In the genomic region with DNA sequence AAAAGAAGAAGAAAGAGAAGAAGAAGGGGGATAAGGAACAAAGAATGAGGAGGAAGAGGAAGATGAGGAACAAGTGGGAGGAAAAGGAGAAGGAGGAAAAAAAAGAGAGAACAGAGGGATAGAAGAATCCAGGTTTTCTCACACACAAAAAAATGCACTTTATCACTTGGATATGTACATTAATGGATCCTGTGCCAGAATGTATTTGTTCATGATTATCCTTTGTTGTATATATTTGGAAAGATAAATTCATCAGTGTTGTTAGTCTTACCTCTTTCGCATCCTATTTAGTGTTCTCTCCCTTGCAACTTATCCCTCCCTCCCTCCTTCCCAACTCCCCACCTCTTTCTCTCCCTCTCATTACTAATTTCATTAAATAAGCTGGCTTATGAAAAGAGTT, we compare ENCODE assay signal across 31 cellular contexts.
"Had no signal": no experiment of that assay in that cellular context is flagged by ENCODE, and none has a peak within 500 bp of the region (broad histone marks: within the 10 kb centered on the region; RNA-seq: fewer than 3 reads in every experiment).

No MANE protein-coding gene starts in this region.

- H3K4me1 Mint-ChIP-seq: naive B cell; naive thymus-derived CD8-positive, alpha-beta T cell; nephron progenitor cell; neural crest cell; stimulated activated memory B cell treated with anti-CD40 and anti-IgM and Interleukin-4, amounts not matched to agents 10 μg/mL and 1 μg/mL and 100 μg/mL, for 72 hours; stimulated activated naive CD8-positive, alpha-beta T cell treated with anti-CD3 and anti-CD28 coated beads, Interleukin-15, amount 100 ng/mL, for 72 hours had no signal

- H3K36me3 Mint-ChIP-seq: naive B cell; naive thymus-derived CD8-positive, alpha-beta T cell; natural killer cell treated with Interleukin-12 subunit alpha and Interleukin-12 subunit beta and Interleukin-15 and Interleukin-18, amount 100 ng/mL, for 72 hours; stimulated activated memory B cell treated with anti-CD40 and anti-IgM and Interleukin-4, amounts not matched to agents 10 μg/mL and 1 μg/mL and 100 μg/mL, for 72 hours had no signal

- H3K4me2 ChIP-seq: smooth muscle cell had no signal

- FAIRE-seq: pancreas, urothelium cell line had no signal

- H3K9me3 Mint-ChIP-seq: natural killer cell treated with Interleukin-12 subunit alpha and Interleukin-12 subunit beta and Interleukin-15 and Interleukin-18, amount 100 ng/mL, for 72 hours; nephron progenitor cell; neural crest cell; stimulated activated memory B cell treated with anti-CD40 and anti-IgM and Interleukin-4, amounts not matched to agents 10 μg/mL and 1 μg/mL and 100 μg/mL, for 72 hours; stimulated activated naive CD8-positive, alpha-beta T cell treated with anti-CD3 and anti-CD28 coated beads, Interleukin-15, amount 100 ng/mL, for 72 hours had no signal

- H3K27ac Mint-ChIP-seq: naive B cell; naive thymus-derived CD8-positive, alpha-beta T cell; natural killer cell treated with Interleukin-12 subunit alpha and Interleukin-12 subunit beta and Interleukin-15 and Interleukin-18, amount 100 ng/mL, for 72 hours; nephron progenitor cell; stimulated activated memory B cell treated with anti-CD40 and anti-IgM and Interleukin-4, amounts not matched to agents 10 μg/mL and 1 μg/mL and 100 μg/mL, for 72 hours; stimulated activated naive CD8-positive, alpha-beta T cell treated with anti-CD3 and anti-CD28 coated beads, Interleukin-15, amount 100 ng/mL, for 72 hours had no signal

- H3K27me3 Mint-ChIP-seq: naive thymus-derived CD8-positive, alpha-beta T cell; natural killer cell treated with Interleukin-12 subunit alpha and Interleukin-12 subunit beta and Interleukin-15 and Interleukin-18, amount 100 ng/mL, for 72 hours; stimulated activated memory B cell treated with anti-CD40 and anti-IgM and Interleukin-4, amounts not matched to agents 10 μg/mL and 1 μg/mL and 100 μg/mL, for 72 hours; stimulated activated naive CD8-positive, alpha-beta T cell treated with anti-CD3 and anti-CD28 coated beads, Interleukin-15, amount 100 ng/mL, for 72 hours had no signal

- H3K9me3 ChIP-seq: neutrophil, pancreas, psoas muscle, spleen, testis, tibial artery, transverse colon, vagina had no signal

- H3K27ac ChIP-seq: neutrophil, pancreas, psoas muscle, skin epidermis, spleen, suprapubic skin, testis, tibial artery, transverse colon, upper lobe of left lung, vagina had no signal

- H3K4me3 Mint-ChIP-seq: naive thymus-derived CD8-positive, alpha-beta T cell; natural killer cell treated with Interleukin-12 subunit alpha and Interleukin-12 subunit beta and Interleukin-15 and Interleukin-18, amount 100 ng/mL, for 72 hours; nephron progenitor cell; neural crest cell; stimulated activated memory B cell treated with anti-CD40 and anti-IgM and Interleukin-4, amounts not matched to agents 10 μg/mL and 1 μg/mL and 100 μg/mL, for 72 hours; stimulated activated naive CD8-positive, alpha-beta T cell treated with anti-CD3 and anti-CD28 coated beads, Interleukin-15, amount 100 ng/mL, for 72 hours had no signal

- H3K4me1 ChIP-seq: psoas muscle, spleen, suprapubic skin, testis, tibial artery, upper lobe of left lung, vagina had no signal

- H3K27me3 ChIP-seq: neutrophil, pancreas, spleen, suprapubic skin, testis, tibial artery, transverse colon, upper lobe of left lung, vagina had no signal

- H3K4me3 ChIP-seq: pancreas, psoas muscle, skin epidermis, smooth muscle cell, spleen, suprapubic skin, testis, tibial artery, transverse colon, upper lobe of left lung, vagina had no signal

- H3K36me3 ChIP-seq: neutrophil, pancreas, spleen, suprapubic skin, tibial artery, transverse colon, upper lobe of left lung, vagina had no signal

- DNase-seq: naive B cell; naive thymus-derived CD8-positive, alpha-beta T cell; nephron progenitor cell; nucleus accumbens; pancreas; psoas muscle; right cardiac atrium; spleen; stimulated activated CD4-positive, alpha-beta T cell treated with anti-CD3 and anti-CD28 coated beads, Interleukin-12 subunit alpha, Interleukin-12 subunit beta, amount 100 ng/mL, for 4 hours; stimulated activated CD4-positive, alpha-beta T cell treated with anti-CD3 and anti-CD28 coated beads, Interleukin-1b, Interleukin-23, amount 100 ng/mL, for 48 hours; stimulated activated CD4-positive, alpha-beta T cell treated with anti-CD3 and anti-CD28 coated beads, Interleukin-4, amount 100 ng/mL, for 1 hour; stimulated activated CD4-positive, alpha-beta T cell treated with anti-CD3 and anti-CD28 coated beads, Interleukin-4, amount 100 ng/mL, for 4 hours; stimulated activated CD8-positive, alpha-beta memory T cell treated with anti-CD3 and anti-CD28 coated beads, Interleukin-4, amount 100 ng/mL, for 48 hours; stimulated activated naive CD4-positive, alpha-beta T cell; stimulated activated naive CD8-positive, alpha-beta T cell treated with anti-CD3 and anti-CD28 coated beads, Interleukin-15, amount 100 ng/mL, for 72 hours; stimulated activated naive CD8-positive, alpha-beta T cell treated with anti-CD3 and anti-CD28 coated beads, Interleukin-15, Interleukin-2, amounts not matched to agents 100 U/mL and 50 U/mL, for 24 hours; substantia nigra; testis; tibial artery; transverse colon; upper lobe of left lung had no signal

- ATAC-seq: naive thymus-derived CD8-positive, alpha-beta T cell; natural killer cell treated with Interleukin-12 subunit alpha and Interleukin-12 subunit beta and Interleukin-15 and Interleukin-18, amount 100 ng/mL, for 72 hours; pancreas; psoas muscle; right cardiac atrium; sciatic nerve; stimulated activated memory B cell treated with anti-CD40 and anti-IgM and Interleukin-4, amounts not matched to agents 10 μg/mL and 1 μg/mL and 100 μg/mL, for 72 hours; stimulated activated naive CD8-positive, alpha-beta T cell treated with anti-CD3 and anti-CD28 coated beads, Interleukin-15, amount 100 ng/mL, for 72 hours; stimulated activated naive CD8-positive, alpha-beta T cell treated with anti-CD3 and anti-CD28 coated beads, Interleukin-15, Interleukin-2, amounts not matched to agents 100 U/mL and 50 U/mL, for 24 hours had no signal
